In the genomic region with DNA sequence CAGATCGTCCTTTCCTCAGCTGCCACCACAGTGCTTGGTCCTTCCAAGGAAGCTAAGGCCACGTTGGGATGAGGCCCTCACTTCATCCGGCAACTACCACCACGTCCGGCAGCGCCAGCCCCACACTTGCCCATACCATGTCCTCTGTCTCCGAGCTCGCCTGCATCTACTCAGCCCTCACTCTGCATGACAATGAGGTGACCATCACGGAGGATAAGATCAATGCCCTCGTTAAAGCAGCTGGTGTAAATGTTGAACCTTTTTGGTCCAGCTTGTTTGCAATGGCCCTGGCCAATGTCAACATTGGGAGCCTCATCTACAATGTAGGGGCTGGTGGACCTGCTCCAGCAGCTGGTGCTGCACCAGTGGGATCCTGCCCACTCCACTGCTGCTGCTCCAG, we compare ENCODE assay signal across 22 cellular contexts. TPM values are rescaled to one million over a fixed set of nuclear protein-coding genes. Genes with fewer than 3 reads are reported as not detected.
DNase-seq lines count a peak whose midpoint lies in the region; ATAC-seq and TF ChIP-seq lines count a peak whose summit lies in the region.
"Had no signal": no experiment of that assay in that cellular context is flagged by ENCODE, and none has a peak within 500 bp of the region (broad histone marks: within the 10 kb centered on the region; RNA-seq: fewer than 3 reads in every experiment).

No MANE protein-coding gene starts in this region.

- H4K5ac ChIP-seq in H9 (ENCODE audit: insufficient read length, low read depth, low read length), result no peak overlapping the region

- no peak overlapping the region for H2BK120ac ChIP-seq in H9 (ENCODE audit: low read depth, low read length, poor library complexity, severe bottlenecking)

- H3K4ac ChIP-seq in H9 (ENCODE audit: low read depth, low read length), result no peak overlapping the region

- H3K4me3 Mint-ChIP-seq in CD8-positive, alpha-beta T cell, result no peak overlapping the region
- H3K4me3 Mint-ChIP-seq in H9, result peak overlapping the region in 1 of 2 experiments; percentile 28; a peak in 1 of 5 replicates
- no peak overlapping the region for H3K4me3 Mint-ChIP-seq in brain
- H3K4me3 Mint-ChIP-seq: activated CD4-positive, alpha-beta memory T cell treated with anti-CD3 and anti-CD28 coated beads, Interleukin-2, amount 10 ng/mL, durations not matched to agents 7 days and 5 days had no signal

- H2AFZ ChIP-seq in H9 (ENCODE audit: low read length), result no peak overlapping the region

- H3K27ac ChIP-seq in CD8-positive, alpha-beta T cell (ENCODE audit: low read depth, low read length), result no peak overlapping the region
- H3K27ac ChIP-seq in H9 (ENCODE audit: insufficient read length, low read depth, low read length) (no peak overlapping the region), right lobe of liver (peak overlapping the region in 1 of 3 donors; percentile 22)
- H3K27ac ChIP-seq: lower lobe of right lung, ovary, uterus had no signal

- CTCF ChIA-PET in CD8-positive, alpha-beta T cell (lab: Charles Lee), result interaction anchor here (0.9 to 1.5 kb wide), 2 partner anchors 13 to 45 kb away, joined by 3 read pairs; a partner anchor contains a TSS

- H4K91ac ChIP-seq in H9 (ENCODE audit: insufficient read length, low read depth, low read length), result no peak overlapping the region

- no peak for DNase-seq in CD8-positive, alpha-beta T cell
- DNase-seq in H9 (peak; percentile 67), right lobe of liver (peak in 2 of 3 donors; percentile 25 to 49), NCI-H345 (lab: John Stamatoyannopoulos, UW) (no peak), middle frontal gyrus (ENCODE audit: extremely low spot score, low spot score) (no peak), NCI-H128 (lab: John Stamatoyannopoulos, UW; ENCODE audit: unreplicated experiment) (no peak), posterior vena cava (ENCODE audit: low spot score) (no peak)
- DNase-seq: activated CD4-positive, alpha-beta memory T cell treated with anti-CD3 and anti-CD28 coated beads, Interleukin-2, amount 10 ng/mL, durations not matched to agents 7 days and 5 days; activated effector memory CD4-positive, alpha-beta T cell treated with anti-CD3 and anti-CD28 coated beads, Interleukin-2, amount 50 U/mL, for 16 hours; C1 segment of cervical spinal cord; DMS79 treated with DMSO at 0.1 percent for 48 hours; lower lobe of right lung; NCI-H1048; NCI-H2029 treated with DMSO at 0.1 percent for 48 hours; NCI-H2227 treated with DMSO at 0.1 percent for 48 hours; ovary; right cardiac atrium; stimulated activated CD4-positive, alpha-beta T cell treated with anti-CD3 and anti-CD28 coated beads, Interleukin-2, amount 100 ng/mL, for 48 hours; T-helper 1 cell; uterus had no signal

- H3K27me3 ChIP-seq in CD8-positive, alpha-beta T cell (ENCODE audit: insufficient read depth, low read length), result no peaks in the 10 kb centered on the region
- no peaks in the 10 kb centered on the region for H3K27me3 ChIP-seq in H9 (ENCODE audit: insufficient read depth, low read length)
- H3K27me3 ChIP-seq in right lobe of liver, result no peaks in the 10 kb centered on the region
- H3K27me3 ChIP-seq: ovary, uterus had no signal

- POLR2A ChIA-PET in CD8-positive, alpha-beta T cell (lab: Charles Lee), result no interaction called here

- H3K18ac ChIP-seq in H9 (ENCODE audit: insufficient read length, low read depth, low read length), result no peak overlapping the region

- H3K79me2 ChIP-seq in H9 (ENCODE audit: insufficient read depth, low read length), result no peaks in the 10 kb centered on the region

- no peak overlapping the region for H3K4me3 ChIP-seq in CD8-positive, alpha-beta T cell (ENCODE audit: low read depth, low read length)
- H3K4me3 ChIP-seq in right lobe of liver, result no peak overlapping the region
- H3K4me3 ChIP-seq: lower lobe of right lung, ovary, uterus had no signal

- intact Hi-C loops in CD8-positive, alpha-beta T cell (cut with DNase I, micrococcal nuclease), result no loop called here
- intact Hi-C loops in right lobe of liver (cut with DNase I), result no loop called here
- intact Hi-C loops in posterior vena cava (cut with DNase I), result loop anchor here in 1 of 2 donors (2.0 kb wide), 1 partner anchor 22 kb away; no protein-coding TSS in a partner anchor

- no peak overlapping the region for H2BK15ac ChIP-seq in H9 (ENCODE audit: low read depth, low read length)

- H3K36me3 Mint-ChIP-seq in CD8-positive, alpha-beta T cell, result peaks cover 84% of the 10 kb centered on the region
- H3K36me3 Mint-ChIP-seq in H9 (ENCODE audit: insufficient read depth in 1 of 3, low read depth in 3 of 3) (peaks cover 26 to 70% (median 63%) of the 10 kb centered on the region in 3 experiments), brain (peaks cover 80% of the 10 kb centered on the region)

- H3K36me3 ChIP-seq in CD8-positive, alpha-beta T cell (ENCODE audit: insufficient read depth, low read length), result peaks cover 41% of the 10 kb centered on the region
- H3K36me3 ChIP-seq in right lobe of liver, result peaks cover 0 to 31% (median 13%) of the 10 kb centered on the region in 4 donors
- H3K36me3 ChIP-seq: ovary, uterus had no signal

- H3K14ac ChIP-seq in H9 (ENCODE audit: insufficient read depth, low read length), result no peak overlapping the region

- no peaks in the 10 kb centered on the region for H3K79me1 ChIP-seq in H9 (ENCODE audit: insufficient read depth, low read depth, low read length, poor library complexity, severe bottlenecking)

- peak overlapping the region; percentile 71 for H3K27ac Mint-ChIP-seq in CD8-positive, alpha-beta T cell
- H3K27ac Mint-ChIP-seq in H9 (peak overlapping the region in 2 of 3 experiments; percentile 43 to 91; a peak in 5 of 7 replicates), brain (peak overlapping the region in 3 of 5 experiments; percentile 30 to 59 (median 39))
- H3K27ac Mint-ChIP-seq: activated CD4-positive, alpha-beta memory T cell treated with anti-CD3 and anti-CD28 coated beads, Interleukin-2, amount 10 ng/mL, durations not matched to agents 7 days and 5 days had no signal

- no peaks in the 10 kb centered on the region for H3K23me2 ChIP-seq in H9 (ENCODE audit: insufficient read length, low read depth, low read length, poor library complexity, severe bottlenecking)

- H2AK5ac ChIP-seq in H9 (ENCODE audit: insufficient read length, low read length), result no peak overlapping the region

- no peak overlapping the region for H2BK5ac ChIP-seq in H9 (ENCODE audit: insufficient read length, low read length)

- H3K9me3 ChIP-seq in CD8-positive, alpha-beta T cell (ENCODE audit: low read length), result no peaks in the 10 kb centered on the region
- H3K9me3 ChIP-seq in H9 (ENCODE audit: control insufficient read depth, low read depth, low read length) (no peaks in the 10 kb centered on the region), right lobe of liver (no peaks in the 10 kb centered on the region)
- H3K9me3 ChIP-seq: lower lobe of right lung, ovary, uterus had no signal

- H3K4me2 ChIP-seq in H9 (ENCODE audit: insufficient read depth, insufficient read length, low read length), result no peak overlapping the region

- H3K9me3 Mint-ChIP-seq in CD8-positive, alpha-beta T cell, result no peaks in the 10 kb centered on the region
- H3K9me3 Mint-ChIP-seq in H9, result no peaks in the 10 kb centered on the region
- no peaks in the 10 kb centered on the region for H3K9me3 Mint-ChIP-seq in brain
- H3K9me3 Mint-ChIP-seq: activated CD4-positive, alpha-beta memory T cell treated with anti-CD3 and anti-CD28 coated beads, Interleukin-2, amount 10 ng/mL, durations not matched to agents 7 days and 5 days; IgD-negative memory B cell had no signal

- no peak overlapping the region for H2BK20ac ChIP-seq in H9 (ENCODE audit: low read depth, low read length, poor library complexity, severe bottlenecking)

- no peak for ATAC-seq in CD8-positive, alpha-beta T cell
- ATAC-seq in right lobe of liver, result peak in 3 of 4 donors; percentile 14 to 48 (median 25)
- ATAC-seq: lower lobe of right lung, right cardiac atrium had no signal

- no peak overlapping the region for H3K23ac ChIP-seq in H9 (ENCODE audit: insufficient read length, low read depth, low read length)

- H3K4me1 ChIP-seq in CD8-positive, alpha-beta T cell (ENCODE audit: insufficient read depth, low read length), result no peaks in the 10 kb centered on the region
- H3K4me1 ChIP-seq in H9 (ENCODE audit: insufficient read depth, low read length) (peaks cover 5% of the 10 kb centered on the region; the same call in 1 of the 2 replicates), right lobe of liver (peaks cover 0 to 36% (median 11%) of the 10 kb centered on the region in 4 donors)
- H3K4me1 ChIP-seq: lower lobe of right lung, uterus had no signal

- no peak overlapping the region for H3K9ac ChIP-seq in H9 (ENCODE audit: extremely low read depth, insufficient read length, low read length)

- no peak overlapping the region for H3K56ac ChIP-seq in H9 (ENCODE audit: insufficient read length, low read depth, low read length)

- no peaks in the 10 kb centered on the region for H3K27me3 Mint-ChIP-seq in CD8-positive, alpha-beta T cell (ENCODE audit: low read depth)
- peaks cover 2% of the 10 kb centered on the region for H3K27me3 Mint-ChIP-seq in H9 (ENCODE audit: low read depth)
- H3K27me3 Mint-ChIP-seq in brain, result no peaks in the 10 kb centered on the region
- H3K27me3 Mint-ChIP-seq: activated CD4-positive, alpha-beta memory T cell treated with anti-CD3 and anti-CD28 coated beads, Interleukin-2, amount 10 ng/mL, durations not matched to agents 7 days and 5 days; IgD-negative memory B cell had no signal

- H4K8ac ChIP-seq in H9 (replicated peaks; ENCODE audit: insufficient read length, low read depth, low read length), result no peak overlapping the region

- H2BK12ac ChIP-seq in H9 (ENCODE audit: insufficient read length, low read depth, low read length), result no peak overlapping the region

- no peak overlapping the region for H3T11ph ChIP-seq in H9 (ENCODE audit: low read length)

- H3K4me1 Mint-ChIP-seq in CD8-positive, alpha-beta T cell (ENCODE audit: low read depth), result peaks cover 1% of the 10 kb centered on the region
- H3K4me1 Mint-ChIP-seq in H9 (peaks cover 16 to 18% of the 10 kb centered on the region in 2 experiments), brain (no peaks in the 10 kb centered on the region)

- TF ChIP-seq CTCF in CD8-positive, alpha-beta T cell (IDR thresholded peaks at IDR 0.05), result no peak
- TF ChIP-seq CTCF in H9 (conservative IDR thresholded peaks at IDR 0.05) (no peak), brain (conservative IDR thresholded peaks at IDR 0.05) (no peak), right lobe of liver (IDR thresholded peaks at IDR 0.05) (no peak)

- H4K20me1 ChIP-seq in H9 (ENCODE audit: control insufficient read depth, insufficient read depth, insufficient read length), result no peaks in the 10 kb centered on the region

- TF ChIP-seq POLR2A in right lobe of liver (IDR thresholded peaks at IDR 0.05), result no peak

- WGBS in H9 (ENCODE audit: extremely low coverage, insufficient read length, low lambda C conversion rate), result no CpG with 5 or more reads among the region's 10 CpGs
- 66% methylated on average over 9 of the region's 10 CpGs for WGBS in right lobe of liver (ENCODE audit: insufficient coverage, low coverage, low lambda C conversion rate, missing lambda C conversion rate)

RNA-seq across cellular contexts. Expression of a gene that starts 44.9 kb away (rescaled TPM):
- total RNA-seq in CD8-positive, alpha-beta T cell, result 10 to 100 TPM; 63.5 to 71.9 TPM
- total RNA-seq in H9 (2021) (59.5 and 64.3 TPM in 2 replicates), right lobe of liver (10 to 100 TPM; 14.3 to 32.3 (median 19.9) TPM), posterior vena cava (10 to 100 TPM; 18.4 to 18.6 TPM)
- 35.8 TPM for polyA plus RNA-seq in brain (ENCODE audit: insufficient read depth, low read depth, low replicate concordance)

RNA-seq across cellular contexts. Expression of a gene that starts 45.0 kb away (rescaled TPM):
- 10 to 100 TPM; 10.3 to 10.8 TPM for total RNA-seq in CD8-positive, alpha-beta T cell
- 35.8 and 37.8 TPM in 2 replicates for total RNA-seq in H9 (2021)
- polyA plus RNA-seq in brain (ENCODE audit: insufficient read depth, low read depth, low replicate concordance), result 55.9 TPM
- 10 to 100 TPM; 10.6 to 21.8 (median 11.8) TPM for total RNA-seq in right lobe of liver
- 10 to 100 TPM; 11.9 to 16.5 TPM for total RNA-seq in posterior vena cava

Comparison
In these comparisons a context has a peak if more than half of its experiments do, and no peak if none do; other contexts are left out.
1. DNase-seq: peak in H9 (single experiment) and right lobe of liver (2 of 3); none in CD8-positive, alpha-beta T cell (0 of 7), NCI-H345 (single experiment), middle frontal gyrus (single experiment), NCI-H128 (single experiment) and posterior vena cava (single experiment).
2. Peak in every context shown above with its lines, with median percentiles within 50 percentile points of each other: H3K27ac Mint-ChIP-seq.